In the genomic region with DNA sequence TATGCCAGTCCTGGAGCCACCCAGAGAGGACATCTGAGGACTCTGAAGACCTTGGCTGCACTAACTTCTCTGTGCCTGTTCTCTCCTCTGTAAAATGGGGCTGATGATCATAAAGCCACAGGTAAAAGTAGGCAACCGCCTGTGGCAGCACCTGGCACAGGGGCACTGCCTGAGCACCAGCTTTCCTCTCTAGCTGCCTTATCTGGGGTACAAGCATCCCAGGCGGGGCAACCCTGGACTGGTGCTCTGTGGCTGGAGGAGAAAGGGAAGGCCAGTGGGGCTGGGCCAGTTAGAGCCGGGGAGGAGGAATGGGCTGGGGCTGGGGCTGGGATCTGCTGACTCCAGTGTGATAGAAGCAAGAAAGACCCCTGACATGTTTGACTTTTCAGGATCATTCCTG, we compare ENCODE assay signal across 4 cellular contexts. TPM values are rescaled to one million over a fixed set of nuclear protein-coding genes. Genes with fewer than 3 reads are reported as not detected.
"Had no signal": no experiment of that assay in that cellular context is flagged by ENCODE, and none has a peak within 500 bp of the region (broad histone marks: within the 10 kb centered on the region; RNA-seq: fewer than 3 reads in every experiment).

No MANE protein-coding gene starts in this region.

RNA-seq across cellular contexts. Expression of a gene that starts 18.2 kb away (rescaled TPM):
- total RNA-seq: LHCN-M2, M059J, MCF 10A, NCI-H460 had no signal
